33 cellular contexts compared by ENCODE assay signal in genomic region chr3:36512561-36512960, GRCh38.
"Had no signal": no experiment of that assay in that cellular context is flagged by ENCODE, and none has a peak within 500 bp of the region (broad histone marks: within the 10 kb centered on the region; RNA-seq: fewer than 3 reads in every experiment).

No MANE protein-coding gene starts in this region.

- DNase-seq: activated CD4-positive, alpha-beta memory T cell treated with anti-CD3 and anti-CD28 coated beads, Interleukin-2, amount 10 ng/mL, durations not matched to agents 7 days and 5 days; activated CD4-positive, alpha-beta T cell treated with anti-CD3 and anti-CD28 coated beads for 1 hour; activated CD4-positive, alpha-beta T cell treated with anti-CD3 and anti-CD28 coated beads for 4 hours; activated CD4-positive, alpha-beta T cell treated with anti-CD3 and anti-CD28 coated beads, Interleukin-2, amount 10 ng/mL, durations not matched to agents 7 days and 5 days; activated CD4-positive, alpha-beta T cell treated with anti-CD3 and anti-CD28 coated beads, Interleukin-2, amount 50 U/mL, for 4 hours; activated CD8-positive, alpha-beta memory T cell treated with anti-CD3 and anti-CD28 coated beads for 24 hours; activated effector memory CD4-positive, alpha-beta T cell treated with anti-CD3 and anti-CD28 coated beads, Interleukin-2, amount 50 U/mL, for 16 hours; activated naive CD4-positive, alpha-beta T cell treated with anti-CD3 and anti-CD28 coated beads for 36 hours; activated naive CD8-positive, alpha-beta T cell treated with anti-CD3 and anti-CD28 coated beads for 36 hours; activated naive CD8-positive, alpha-beta T cell treated with anti-CD3 and anti-CD28 coated beads, Interleukin-2, amount 50 U/mL, for 24 hours; activated T-cell treated with anti-CD3 and anti-CD28 coated beads, Interleukin-2, amount 50 U/mL, for 4 hours; adrenal gland; amygdala; aorta; cortex of kidney; dermis blood vessel endothelial cell; effector CD4-positive, alpha-beta T cell; effector memory CD8-positive, alpha-beta T cell; erythroblast; foreskin melanocyte; heart right ventricle; T-helper 2 cell had no signal

- H3K27me3 ChIP-seq: adrenal gland, breast epithelium, esophagus muscularis mucosa, gastroesophageal sphincter, heart right ventricle, hepatocyte had no signal

- H3K4me3 Mint-ChIP-seq: activated CD4-positive, alpha-beta memory T cell treated with anti-CD3 and anti-CD28 coated beads, Interleukin-2, amount 10 ng/mL, durations not matched to agents 7 days and 5 days; activated CD4-positive, alpha-beta T cell treated with anti-CD3 and anti-CD28 coated beads, Interleukin-2, amount 10 ng/mL, durations not matched to agents 7 days and 5 days; activated naive CD4-positive, alpha-beta T cell treated with anti-CD3 and anti-CD28 coated beads for 36 hours; activated naive CD4-positive, alpha-beta T cell treated with anti-CD3 and anti-CD28 coated beads, Interleukin-2, amount 50 U/mL, for 24 hours; activated naive CD8-positive, alpha-beta T cell treated with anti-CD3 and anti-CD28 coated beads for 36 hours; activated naive CD8-positive, alpha-beta T cell treated with anti-CD3 and anti-CD28 coated beads, Interleukin-2, amount 50 U/mL, for 24 hours; activated T-cell treated with anti-CD3 and anti-CD28 coated beads, Interleukin-2, amount 50 U/mL, for 4 hours; activated T-helper 1 cell treated with anti-CD3 and anti-CD28 coated beads, Interleukin-12 subunit alpha, Interleukin-12 subunit beta, Interleukin-2, Interleukin-4 antibody, amounts not matched to agents 30 ng/mL and 10 ng/mL and 1 ng/mL, durations not matched to agents 14 hours and 24 hours and 36 hours; brain; central memory CD8-positive, alpha-beta T cell; effector memory CD8-positive, alpha-beta T cell; WTC11 had no signal

- H3K27ac ChIP-seq: adrenal gland, breast epithelium, esophagus muscularis mucosa, gastroesophageal sphincter, heart right ventricle, hepatocyte, VCaP had no signal

- H3K9me3 Mint-ChIP-seq: activated CD4-positive, alpha-beta memory T cell treated with anti-CD3 and anti-CD28 coated beads, Interleukin-2, amount 10 ng/mL, durations not matched to agents 7 days and 5 days; activated CD4-positive, alpha-beta T cell treated with anti-CD3 and anti-CD28 coated beads, Interleukin-2, amount 10 ng/mL, durations not matched to agents 7 days and 5 days; activated naive CD4-positive, alpha-beta T cell treated with anti-CD3 and anti-CD28 coated beads for 36 hours; activated naive CD4-positive, alpha-beta T cell treated with anti-CD3 and anti-CD28 coated beads, Interleukin-2, amount 50 U/mL, for 24 hours; activated naive CD8-positive, alpha-beta T cell treated with anti-CD3 and anti-CD28 coated beads, Interleukin-2, amount 50 U/mL, for 24 hours; activated T-cell treated with anti-CD3 and anti-CD28 coated beads, Interleukin-2, amount 50 U/mL, for 4 hours; activated T-helper 1 cell treated with anti-CD3 and anti-CD28 coated beads, Interleukin-12 subunit alpha, Interleukin-12 subunit beta, Interleukin-2, Interleukin-4 antibody, amounts not matched to agents 30 ng/mL and 10 ng/mL and 1 ng/mL, durations not matched to agents 14 hours and 24 hours and 36 hours; activated T-helper 2 cell treated with anti-CD3 and anti-CD28 coated beads, Interferon-gamma antibody, Interleukin-2, Interleukin-4, amounts not matched to agents 10 μg/mL and 5 μg/mL and 100 μg/mL, durations not matched to agents 14 hours and 24 hours and 36 hours had no signal

- H3K4me3 ChIP-seq: adrenal gland, breast epithelium, esophagus muscularis mucosa, gastroesophageal sphincter, heart right ventricle, hepatocyte had no signal

- H3K36me3 ChIP-seq: adrenal gland, breast epithelium, esophagus muscularis mucosa, gastroesophageal sphincter, heart right ventricle had no signal

- H3K36me3 Mint-ChIP-seq: activated naive CD4-positive, alpha-beta T cell treated with anti-CD3 and anti-CD28 coated beads, Interleukin-2, amount 50 U/mL, for 24 hours; activated naive CD8-positive, alpha-beta T cell treated with anti-CD3 and anti-CD28 coated beads for 36 hours had no signal

- H3K27me3 Mint-ChIP-seq: activated CD4-positive, alpha-beta memory T cell treated with anti-CD3 and anti-CD28 coated beads, Interleukin-2, amount 10 ng/mL, durations not matched to agents 7 days and 5 days; activated CD4-positive, alpha-beta T cell treated with anti-CD3 and anti-CD28 coated beads, Interleukin-2, amount 10 ng/mL, durations not matched to agents 7 days and 5 days; activated naive CD4-positive, alpha-beta T cell treated with anti-CD3 and anti-CD28 coated beads, Interleukin-2, amount 50 U/mL, for 24 hours; activated naive CD8-positive, alpha-beta T cell treated with anti-CD3 and anti-CD28 coated beads for 36 hours; activated naive CD8-positive, alpha-beta T cell treated with anti-CD3 and anti-CD28 coated beads, Interleukin-2, amount 50 U/mL, for 24 hours; brain; effector memory CD8-positive, alpha-beta T cell had no signal

- H3K9me3 ChIP-seq: adrenal gland, breast epithelium, esophagus muscularis mucosa, gastroesophageal sphincter had no signal

- H3K4me1 Mint-ChIP-seq: activated CD4-positive, alpha-beta memory T cell treated with anti-CD3 and anti-CD28 coated beads, Interleukin-2, amount 10 ng/mL, durations not matched to agents 7 days and 5 days; activated CD4-positive, alpha-beta T cell treated with anti-CD3 and anti-CD28 coated beads, Interleukin-2, amount 10 ng/mL, durations not matched to agents 7 days and 5 days; activated naive CD4-positive, alpha-beta T cell treated with anti-CD3 and anti-CD28 coated beads, Interleukin-2, amount 50 U/mL, for 24 hours; activated naive CD8-positive, alpha-beta T cell treated with anti-CD3 and anti-CD28 coated beads for 36 hours; activated naive CD8-positive, alpha-beta T cell treated with anti-CD3 and anti-CD28 coated beads, Interleukin-2, amount 50 U/mL, for 24 hours; brain; central memory CD8-positive, alpha-beta T cell; WTC11 had no signal

- H3K27ac Mint-ChIP-seq: activated CD4-positive, alpha-beta memory T cell treated with anti-CD3 and anti-CD28 coated beads, Interleukin-2, amount 10 ng/mL, durations not matched to agents 7 days and 5 days; activated CD4-positive, alpha-beta T cell treated with anti-CD3 and anti-CD28 coated beads, Interleukin-2, amount 10 ng/mL, durations not matched to agents 7 days and 5 days; activated naive CD4-positive, alpha-beta T cell treated with anti-CD3 and anti-CD28 coated beads for 36 hours; activated naive CD4-positive, alpha-beta T cell treated with anti-CD3 and anti-CD28 coated beads, Interleukin-2, amount 50 U/mL, for 24 hours; activated naive CD8-positive, alpha-beta T cell treated with anti-CD3 and anti-CD28 coated beads for 36 hours; activated naive CD8-positive, alpha-beta T cell treated with anti-CD3 and anti-CD28 coated beads, Interleukin-2, amount 50 U/mL, for 24 hours; activated T-helper 1 cell treated with anti-CD3 and anti-CD28 coated beads, Interleukin-12 subunit alpha, Interleukin-12 subunit beta, Interleukin-2, Interleukin-4 antibody, amounts not matched to agents 30 ng/mL and 10 ng/mL and 1 ng/mL, durations not matched to agents 14 hours and 24 hours and 36 hours; activated T-helper 2 cell treated with anti-CD3 and anti-CD28 coated beads, Interferon-gamma antibody, Interleukin-2, Interleukin-4, amounts not matched to agents 10 μg/mL and 5 μg/mL and 100 μg/mL, durations not matched to agents 14 hours and 24 hours and 36 hours; effector memory CD8-positive, alpha-beta T cell; WTC11 had no signal

- ATAC-seq: activated naive CD8-positive, alpha-beta T cell treated with anti-CD3 and anti-CD28 coated beads, Interleukin-2, amount 50 U/mL, for 24 hours; activated T-cell treated with anti-CD3 and anti-CD28 coated beads, Interleukin-2, amount 50 U/mL, for 4 hours; effector memory CD8-positive, alpha-beta T cell; gastroesophageal sphincter; heart right ventricle; WTC11 had no signal

- H3K4me1 ChIP-seq: adrenal gland, breast epithelium, gastroesophageal sphincter, heart right ventricle had no signal
